Comparison of ENCODE assay signal across 23 cellular contexts in the genomic region with DNA sequence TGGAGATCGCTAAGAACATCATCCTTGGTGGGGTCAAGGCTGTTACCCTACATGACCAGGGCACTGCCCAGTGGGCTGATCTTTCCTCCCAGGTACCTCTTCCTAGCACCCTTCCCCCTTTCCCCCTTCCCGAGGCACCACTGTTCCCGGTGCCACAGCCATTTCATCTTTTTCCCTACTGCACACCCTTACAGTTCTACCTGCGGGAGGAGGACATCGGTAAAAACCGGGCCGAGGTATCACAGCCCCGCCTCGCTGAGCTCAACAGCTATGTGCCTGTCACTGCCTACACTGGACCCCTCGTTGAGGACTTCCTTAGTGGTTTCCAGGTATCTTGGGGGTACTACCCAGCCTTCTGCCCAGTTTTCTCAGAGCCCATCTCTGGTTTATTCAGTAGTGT.
"Had no signal": no experiment of that assay in that cellular context is flagged by ENCODE, and none has a peak within 500 bp of the region (broad histone marks: within the 10 kb centered on the region; RNA-seq: fewer than 3 reads in every experiment).

No MANE protein-coding gene starts in this region.

- ATAC-seq: activated CD4-positive, CD25-positive, alpha-beta regulatory T cell treated with anti-CD3 and anti-CD28 coated beads, Interleukin-2, amount 50 U/mL, for 24 hours; left lung; sciatic nerve; stimulated activated naive B cell treated with anti-CD40 and anti-IgM and Interleukin-4, amounts not matched to agents 10 μg/mL and 1 μg/mL and 100 μg/mL, for 72 hours had no signal

- H3K27me3 Mint-ChIP-seq: activated CD4-positive, alpha-beta memory T cell treated with anti-CD3 and anti-CD28 coated beads, Interleukin-2, amount 10 ng/mL, durations not matched to agents 7 days and 5 days; activated CD4-positive, alpha-beta T cell treated with anti-CD3 and anti-CD28 coated beads, Interleukin-2, amount 10 ng/mL, durations not matched to agents 24 days and 14 days; activated naive CD4-positive, alpha-beta T cell treated with anti-CD3 and anti-CD28 coated beads, Interleukin-2, amount 10 ng/mL, durations not matched to agents 7 days and 5 days; stimulated activated naive B cell treated with anti-CD40 and anti-IgM and Interleukin-4, amounts not matched to agents 10 μg/mL and 1 μg/mL and 100 μg/mL, for 72 hours; type B pancreatic cell had no signal

- H3K27ac ChIP-seq: left lung, thoracic aorta had no signal

- H3K4me3 Mint-ChIP-seq: activated CD4-positive, alpha-beta memory T cell treated with anti-CD3 and anti-CD28 coated beads, Interleukin-2, amount 10 ng/mL, durations not matched to agents 7 days and 5 days; activated CD4-positive, alpha-beta T cell treated with anti-CD3 and anti-CD28 coated beads, Interleukin-2, amount 10 ng/mL, durations not matched to agents 24 days and 14 days; activated naive CD4-positive, alpha-beta T cell treated with anti-CD3 and anti-CD28 coated beads, Interleukin-2, amount 10 ng/mL, durations not matched to agents 7 days and 5 days; immature natural killer cell; mesothelial cell of epicardium; stimulated activated naive B cell treated with anti-CD40 and anti-IgM and Interleukin-4, amounts not matched to agents 10 μg/mL and 1 μg/mL and 100 μg/mL, for 72 hours; T-helper 1 cell treated with Interleukin-12 subunit alpha and Interleukin-12 subunit beta and Interleukin-4 antibody, amounts not matched to agents 30 μg/mL and 1 μg/mL, for 36 hours had no signal

- H3K4me2 ChIP-seq: hepatocyte, smooth muscle cell had no signal

- H3K27me3 ChIP-seq: hepatocyte, left lung, vagina had no signal

- H3K9me3 ChIP-seq: left lung, thoracic aorta, vagina had no signal

- H3K27ac Mint-ChIP-seq: activated CD4-positive, alpha-beta memory T cell treated with anti-CD3 and anti-CD28 coated beads, Interleukin-2, amount 10 ng/mL, durations not matched to agents 7 days and 5 days; activated naive CD4-positive, alpha-beta T cell treated with anti-CD3 and anti-CD28 coated beads, Interleukin-2, amount 10 ng/mL, durations not matched to agents 7 days and 5 days; T-helper 1 cell treated with Interleukin-12 subunit alpha and Interleukin-12 subunit beta and Interleukin-4 antibody, amounts not matched to agents 30 μg/mL and 1 μg/mL, for 36 hours; type B pancreatic cell had no signal

- H3K4me3 ChIP-seq: hepatocyte, left lung, smooth muscle cell, thoracic aorta, vagina had no signal

- H2AFZ ChIP-seq: hepatocyte had no signal

- DNase-seq: activated CD4-positive, alpha-beta memory T cell treated with anti-CD3 and anti-CD28 coated beads, Interleukin-2, amount 10 ng/mL, durations not matched to agents 7 days and 5 days; activated CD4-positive, alpha-beta T cell treated with anti-CD3 and anti-CD28 coated beads, Interleukin-2, amount 10 ng/mL, durations not matched to agents 24 days and 14 days; activated effector memory CD4-positive, alpha-beta T cell treated with anti-CD3 and anti-CD28 coated beads, Interleukin-2, amount 50 U/mL, for 16 hours; activated naive CD4-positive, alpha-beta T cell treated with anti-CD3 and anti-CD28 coated beads, Interleukin-2, amount 10 ng/mL, durations not matched to agents 7 days and 5 days; caudate nucleus; dermis blood vessel endothelial cell; effector memory CD4-positive, alpha-beta T cell; immature natural killer cell; left lung; nucleus accumbens; stimulated activated CD4-positive, alpha-beta T cell treated with anti-CD3 and anti-CD28 coated beads, Interleukin-15, amount 100 ng/mL, for 24 hours; stimulated activated naive B cell treated with anti-CD40 and anti-IgM and Interleukin-4, amounts not matched to agents 10 μg/mL and 1 μg/mL and 100 μg/mL, for 72 hours had no signal

- H3K9me3 Mint-ChIP-seq: activated CD4-positive, alpha-beta memory T cell treated with anti-CD3 and anti-CD28 coated beads, Interleukin-2, amount 10 ng/mL, durations not matched to agents 7 days and 5 days; activated CD4-positive, alpha-beta T cell treated with anti-CD3 and anti-CD28 coated beads, Interleukin-2, amount 10 ng/mL, durations not matched to agents 24 days and 14 days; activated naive CD4-positive, alpha-beta T cell treated with anti-CD3 and anti-CD28 coated beads, Interleukin-2, amount 10 ng/mL, durations not matched to agents 7 days and 5 days; brain; immature natural killer cell; mesothelial cell of epicardium; nephron; stimulated activated naive B cell treated with anti-CD40 and anti-IgM and Interleukin-4, amounts not matched to agents 10 μg/mL and 1 μg/mL and 100 μg/mL, for 72 hours; T-helper 1 cell treated with Interleukin-12 subunit alpha and Interleukin-12 subunit beta and Interleukin-4 antibody, amounts not matched to agents 30 μg/mL and 1 μg/mL, for 36 hours; type B pancreatic cell had no signal
